20 cellular contexts compared by ENCODE assay signal in the genomic region with DNA sequence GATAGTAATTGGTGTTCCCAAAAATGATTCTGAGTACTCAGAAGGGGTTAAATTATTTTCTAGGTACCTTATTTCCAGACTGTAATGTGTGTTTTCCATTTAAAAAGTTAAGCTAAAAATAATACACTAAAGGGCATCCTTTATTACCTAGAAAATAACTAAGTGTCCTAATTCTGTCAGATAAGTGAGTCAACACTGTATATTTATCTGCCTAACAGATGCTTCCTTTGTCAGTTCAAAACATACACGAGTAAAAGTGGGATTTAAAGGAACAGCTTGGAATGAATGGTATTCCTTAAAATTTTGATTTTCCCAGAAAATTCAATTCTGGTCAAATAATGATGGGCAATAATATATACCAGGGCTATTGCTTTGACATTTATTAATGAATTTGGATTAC.
"Had no signal": no experiment of that assay in that cellular context is flagged by ENCODE, and none has a peak within 500 bp of the region (broad histone marks: within the 10 kb centered on the region; RNA-seq: fewer than 3 reads in every experiment).

No MANE protein-coding gene starts in this region.

- H3K27ac Mint-ChIP-seq: activated CD4-positive, alpha-beta memory T cell treated with anti-CD3 and anti-CD28 coated beads, Interleukin-2, amount 10 ng/mL, durations not matched to agents 7 days and 5 days; activated CD4-positive, alpha-beta T cell treated with anti-CD3 and anti-CD28 coated beads for 36 hours; activated naive CD8-positive, alpha-beta T cell treated with anti-CD3 and anti-CD28 coated beads, Interleukin-2, amount 10 ng/mL, durations not matched to agents 7 days and 5 days; activated T-cell treated with anti-CD3 and anti-CD28 coated beads, Interleukin-2, amount 50 U/mL, for 72 hours had no signal

- H3K27me3 Mint-ChIP-seq: activated CD4-positive, alpha-beta memory T cell treated with anti-CD3 and anti-CD28 coated beads, Interleukin-2, amount 10 ng/mL, durations not matched to agents 7 days and 5 days; activated naive CD8-positive, alpha-beta T cell treated with anti-CD3 and anti-CD28 coated beads, Interleukin-2, amount 10 ng/mL, durations not matched to agents 7 days and 5 days had no signal

- H3K36me3 ChIP-seq: adrenal gland had no signal

- H3K9ac ChIP-seq: KMS-11, SK-N-SH had no signal

- H3K4me3 Mint-ChIP-seq: activated CD4-positive, alpha-beta memory T cell treated with anti-CD3 and anti-CD28 coated beads, Interleukin-2, amount 10 ng/mL, durations not matched to agents 7 days and 5 days; activated CD4-positive, alpha-beta T cell treated with anti-CD3 and anti-CD28 coated beads for 36 hours; activated naive CD8-positive, alpha-beta T cell treated with anti-CD3 and anti-CD28 coated beads, Interleukin-2, amount 10 ng/mL, durations not matched to agents 7 days and 5 days; activated T-cell treated with anti-CD3 and anti-CD28 coated beads, Interleukin-2, amount 50 U/mL, for 72 hours had no signal

- H3K9me3 Mint-ChIP-seq: activated CD4-positive, alpha-beta memory T cell treated with anti-CD3 and anti-CD28 coated beads, Interleukin-2, amount 10 ng/mL, durations not matched to agents 7 days and 5 days; activated naive CD8-positive, alpha-beta T cell treated with anti-CD3 and anti-CD28 coated beads, Interleukin-2, amount 10 ng/mL, durations not matched to agents 7 days and 5 days; activated T-cell treated with anti-CD3 and anti-CD28 coated beads, Interleukin-2, amount 50 U/mL, for 72 hours had no signal

- H3K9me2 ChIP-seq: SK-N-SH had no signal

- H3K4me1 Mint-ChIP-seq: activated CD4-positive, alpha-beta memory T cell treated with anti-CD3 and anti-CD28 coated beads, Interleukin-2, amount 10 ng/mL, durations not matched to agents 7 days and 5 days; activated CD4-positive, alpha-beta T cell treated with anti-CD3 and anti-CD28 coated beads for 36 hours; activated naive CD8-positive, alpha-beta T cell treated with anti-CD3 and anti-CD28 coated beads, Interleukin-2, amount 10 ng/mL, durations not matched to agents 7 days and 5 days had no signal

- H3K4me3 ChIP-seq: adrenal gland had no signal

- H3K4me1 ChIP-seq: adrenal gland had no signal

- H3K4me2 ChIP-seq: KMS-11, SK-N-SH had no signal

- H3K27ac ChIP-seq: adrenal gland, KMS-11, VCaP had no signal

- H3K9me3 ChIP-seq: adrenal gland, SK-N-SH had no signal

- H3K36me3 Mint-ChIP-seq: activated naive CD8-positive, alpha-beta T cell treated with anti-CD3 and anti-CD28 coated beads, Interleukin-2, amount 10 ng/mL, durations not matched to agents 7 days and 5 days had no signal

- H3K27me3 ChIP-seq: adrenal gland had no signal

- DNase-seq: activated CD4-positive, alpha-beta memory T cell treated with anti-CD3 and anti-CD28 coated beads, Interleukin-2, amount 10 ng/mL, durations not matched to agents 7 days and 5 days; activated CD4-positive, alpha-beta T cell treated with anti-CD3 and anti-CD28 coated beads for 36 hours; activated CD4-positive, alpha-beta T cell treated with anti-CD3 and anti-CD28 coated beads, Interleukin-2, amount 50 U/mL, for 1 hour; activated CD8-positive, alpha-beta memory T cell treated with anti-CD3 and anti-CD28 coated beads, Interleukin-2, amount 50 U/mL, for 4 hours; activated naive CD4-positive, alpha-beta T cell treated with anti-CD3 and anti-CD28 coated beads, Interleukin-2, amount 50 U/mL, for 16 hours; activated naive CD8-positive, alpha-beta T cell treated with anti-CD3 and anti-CD28 coated beads, Interleukin-2, amount 10 ng/mL, durations not matched to agents 7 days and 5 days; activated T-cell treated with anti-CD3 and anti-CD28 coated beads, Interleukin-2, amount 50 U/mL, for 72 hours; adrenal gland; anterior cingulate cortex; caudate nucleus; MM.1S; NCI-H1105; NCI-H1436 treated with DMSO at 0.1 percent for 48 hours; NCI-H187; NCI-H2081; NCI-H510A treated with DMSO at 0.1 percent for 48 hours; SK-N-SH; T-helper 1 cell had no signal
